ENCODE assay signal across 25 cellular contexts in genomic region chr22:20605328-20605727, GRCh38.
"Had no signal": no experiment of that assay in that cellular context is flagged by ENCODE, and none has a peak within 500 bp of the region (broad histone marks: within the 10 kb centered on the region; RNA-seq: fewer than 3 reads in every experiment).

No MANE protein-coding gene starts in this region.

- H3K36me3 Mint-ChIP-seq: mesothelial cell of epicardium; naive B cell; natural killer cell treated with Interleukin-12 subunit alpha and Interleukin-12 subunit beta and Interleukin-15 and Interleukin-18, amount 100 ng/mL, for 72 hours had no signal

- H3K4me1 ChIP-seq: prostate gland, right atrium auricular region had no signal

- FAIRE-seq: frontal cortex, keratinocyte had no signal

- ATAC-seq: natural killer cell treated with Interleukin-12 subunit alpha and Interleukin-12 subunit beta and Interleukin-15 and Interleukin-18, amount 100 ng/mL, for 72 hours; sciatic nerve had no signal

- H3K4me2 ChIP-seq: smooth muscle cell had no signal

- H3K27me3 ChIP-seq: right atrium auricular region, thyroid gland had no signal

- H3K27me3 Mint-ChIP-seq: natural killer cell treated with Interleukin-12 subunit alpha and Interleukin-12 subunit beta and Interleukin-15 and Interleukin-18, amount 100 ng/mL, for 72 hours had no signal

- H3K9me3 ChIP-seq: mucosa of descending colon, prostate gland, right atrium auricular region, stomach, thyroid gland had no signal

- H3K4me3 Mint-ChIP-seq: mesothelial cell of epicardium; natural killer cell treated with Interleukin-12 subunit alpha and Interleukin-12 subunit beta and Interleukin-15 and Interleukin-18, amount 100 ng/mL, for 72 hours; neural crest cell had no signal

- H3K27ac Mint-ChIP-seq: mesothelial cell of epicardium; natural killer cell treated with Interleukin-12 subunit alpha and Interleukin-12 subunit beta and Interleukin-15 and Interleukin-18, amount 100 ng/mL, for 72 hours had no signal

- H3K4me3 ChIP-seq: dorsolateral prefrontal cortex, lung, mucosa of descending colon, prostate gland, right atrium auricular region, smooth muscle cell, stomach, thyroid gland had no signal

- H3K27ac ChIP-seq: dorsolateral prefrontal cortex, prostate gland, right atrium auricular region, stomach had no signal

- H3K9me3 Mint-ChIP-seq: immature natural killer cell; mesothelial cell of epicardium; naive B cell; natural killer cell treated with Interleukin-12 subunit alpha and Interleukin-12 subunit beta and Interleukin-15 and Interleukin-18, amount 100 ng/mL, for 72 hours; neural crest cell had no signal

- H3K4me1 Mint-ChIP-seq: neural crest cell had no signal

- H3K36me3 ChIP-seq: prostate gland, right atrium auricular region, stomach, thyroid gland had no signal

- DNase-seq: dorsolateral prefrontal cortex; effector CD4-positive, alpha-beta T cell; hypothalamus; immature natural killer cell; left ventricle myocardium superior; mesenchymal stem cell; mucosa of descending colon; naive B cell; stimulated activated CD4-positive, alpha-beta T cell treated with anti-CD3 and anti-CD28 coated beads, Interleukin-12 subunit alpha, Interleukin-12 subunit beta, amount 100 ng/mL, for 4 hours; stimulated activated CD4-positive, alpha-beta T cell treated with anti-CD3 and anti-CD28 coated beads, Interleukin-1b, Interleukin-23, amount 100 ng/mL, for 48 hours; stimulated activated CD4-positive, alpha-beta T cell treated with anti-CD3 and anti-CD28 coated beads, Interleukin-4, amount 100 ng/mL, for 1 hour; stimulated activated CD8-positive, alpha-beta memory T cell treated with anti-CD3 and anti-CD28 coated beads, Interleukin-4, amount 100 ng/mL, for 48 hours; stimulated activated naive CD4-positive, alpha-beta T cell treated with Interleukin-2 at 50 U/mL for 16 hours; stomach; thyroid gland had no signal
